32 cellular contexts compared by ENCODE assay signal in genomic region chr15:81475926-81476325, GRCh38.
"Had no signal": no experiment of that assay in that cellular context is flagged by ENCODE, and none has a peak within 500 bp of the region (broad histone marks: within the 10 kb centered on the region; RNA-seq: fewer than 3 reads in every experiment).

No MANE protein-coding gene starts in this region.

- H3K79me2 ChIP-seq: parathyroid adenoma had no signal

- H3K27me3 ChIP-seq: neural progenitor cell, ovary, right lobe of liver, sigmoid colon, testis, tibial artery, transverse colon, uterus had no signal

- H3K9me3 ChIP-seq: ovary, psoas muscle, right lobe of liver, sigmoid colon, spleen, suprapubic skin, testis, tibial artery, transverse colon, upper lobe of right lung, uterus had no signal

- H3K9ac ChIP-seq: neural progenitor cell, parathyroid adenoma had no signal

- H3K4me3 Mint-ChIP-seq: natural killer cell; nephron; neural progenitor cell; stimulated activated memory B cell treated with anti-CD40 and anti-IgM and Interleukin-4, amounts not matched to agents 10 μg/mL and 1 μg/mL and 100 μg/mL, for 72 hours; stimulated activated naive CD8-positive, alpha-beta T cell treated with anti-CD3 and anti-CD28 coated beads, Interleukin-15, amount 100 ng/mL, for 72 hours; type B pancreatic cell had no signal

- H3K27ac ChIP-seq: neural progenitor cell, ovary, parathyroid adenoma, psoas muscle, right lobe of liver, sigmoid colon, skin epidermis, spleen, suprapubic skin, testis, tibial artery, transverse colon, upper lobe of right lung, uterus had no signal

- H3K36me3 ChIP-seq: neural progenitor cell, ovary, right lobe of liver, sigmoid colon, spleen, suprapubic skin, tibial artery, transverse colon, upper lobe of right lung, uterus had no signal

- H3K4me2 ChIP-seq: neural progenitor cell, smooth muscle cell had no signal

- H3K27ac Mint-ChIP-seq: natural killer cell; nephron; neural progenitor cell; progenitor cell of endocrine pancreas; stimulated activated memory B cell treated with anti-CD40 and anti-IgM and Interleukin-4, amounts not matched to agents 10 μg/mL and 1 μg/mL and 100 μg/mL, for 72 hours; type B pancreatic cell had no signal

- H3K4me3 ChIP-seq: neural progenitor cell, ovary, psoas muscle, right lobe of liver, sigmoid colon, skin epidermis, smooth muscle cell, spleen, suprapubic skin, testis, tibial artery, transverse colon, upper lobe of right lung, uterus had no signal

- H3K9me3 Mint-ChIP-seq: natural killer cell; nephron; neural progenitor cell; stimulated activated memory B cell treated with anti-CD40 and anti-IgM and Interleukin-4, amounts not matched to agents 10 μg/mL and 1 μg/mL and 100 μg/mL, for 72 hours; stimulated activated naive CD8-positive, alpha-beta T cell treated with anti-CD3 and anti-CD28 coated beads, Interleukin-15, amount 100 ng/mL, for 72 hours; type B pancreatic cell had no signal

- ATAC-seq: natural killer cell; psoas muscle; right cardiac atrium; right lobe of liver; stimulated activated memory B cell treated with anti-CD40 and anti-IgM and Interleukin-4, amounts not matched to agents 10 μg/mL and 1 μg/mL and 100 μg/mL, for 72 hours; stimulated activated naive CD8-positive, alpha-beta T cell treated with anti-CD3 and anti-CD28 coated beads, Interleukin-15, amount 100 ng/mL, for 72 hours; stimulated activated naive CD8-positive, alpha-beta T cell treated with anti-CD3 and anti-CD28 coated beads, Interleukin-15, Interleukin-2, amounts not matched to agents 100 U/mL and 50 U/mL, for 24 hours; upper lobe of right lung had no signal

- H3K4me1 Mint-ChIP-seq: natural killer cell; stimulated activated naive CD8-positive, alpha-beta T cell treated with anti-CD3 and anti-CD28 coated beads, Interleukin-15, amount 100 ng/mL, for 72 hours had no signal

- DNase-seq: natural killer cell; occipital lobe; ovary; posterior cingulate gyrus; psoas muscle; right cardiac atrium; right lobe of liver; sigmoid colon; spleen; stimulated activated CD4-positive, alpha-beta T cell treated with anti-CD3 and anti-CD28 coated beads, Interleukin-12 subunit alpha, Interleukin-12 subunit beta, amount 100 ng/mL, for 4 hours; stimulated activated CD4-positive, alpha-beta T cell treated with anti-CD3 and anti-CD28 coated beads, Interleukin-1b, Interleukin-23, amount 100 ng/mL, for 48 hours; stimulated activated CD4-positive, alpha-beta T cell treated with anti-CD3 and anti-CD28 coated beads, Interleukin-4, amount 100 ng/mL, for 1 hour; stimulated activated CD4-positive, alpha-beta T cell treated with anti-CD3 and anti-CD28 coated beads, Interleukin-4, amount 100 ng/mL, for 4 hours; stimulated activated CD8-positive, alpha-beta memory T cell treated with anti-CD3 and anti-CD28 coated beads, Interleukin-4, amount 100 ng/mL, for 48 hours; stimulated activated naive CD4-positive, alpha-beta T cell; stimulated activated naive CD8-positive, alpha-beta T cell treated with anti-CD3 and anti-CD28 coated beads, Interleukin-15, amount 100 ng/mL, for 72 hours; stimulated activated naive CD8-positive, alpha-beta T cell treated with anti-CD3 and anti-CD28 coated beads, Interleukin-15, Interleukin-2, amounts not matched to agents 100 U/mL and 50 U/mL, for 24 hours; substantia nigra; testis; tibial artery; transverse colon; upper lobe of right lung; uterus had no signal

- H3K36me3 Mint-ChIP-seq: natural killer cell; neural progenitor cell; stimulated activated memory B cell treated with anti-CD40 and anti-IgM and Interleukin-4, amounts not matched to agents 10 μg/mL and 1 μg/mL and 100 μg/mL, for 72 hours; type B pancreatic cell had no signal

- H3K27me3 Mint-ChIP-seq: stimulated activated naive CD8-positive, alpha-beta T cell treated with anti-CD3 and anti-CD28 coated beads, Interleukin-15, amount 100 ng/mL, for 72 hours had no signal

- H3K4me1 ChIP-seq: neural progenitor cell, parathyroid adenoma, psoas muscle, right lobe of liver, sigmoid colon, suprapubic skin, testis, tibial artery, transverse colon, upper lobe of right lung, uterus had no signal

- H2AFZ ChIP-seq: neural progenitor cell, parathyroid adenoma had no signal
